ENCODE assay signal across 26 cellular contexts in the genomic region with DNA sequence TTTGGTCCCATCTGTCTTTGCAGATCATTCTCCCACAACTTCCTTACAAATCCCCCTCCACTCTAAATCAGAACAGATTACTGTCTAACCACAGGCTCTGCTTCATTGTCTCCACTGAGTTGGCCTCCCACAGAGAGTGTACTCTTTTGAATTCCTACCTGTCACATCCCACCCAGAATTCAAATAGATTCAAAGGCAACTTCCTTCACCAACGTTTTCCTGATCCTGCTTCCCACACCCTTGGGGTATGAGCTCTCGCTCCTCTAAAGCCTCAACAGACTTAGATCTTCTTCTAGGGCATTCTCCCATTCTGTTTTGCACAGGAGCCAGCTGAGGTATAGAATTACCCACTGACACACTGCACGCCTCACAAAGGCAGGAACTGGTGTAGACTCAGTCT.
"Had no signal": no experiment of that assay in that cellular context is flagged by ENCODE, and none has a peak within 500 bp of the region (broad histone marks: within the 10 kb centered on the region; RNA-seq: fewer than 3 reads in every experiment).

No MANE protein-coding gene starts in this region.

- H3K9me3 ChIP-seq: colonic mucosa, esophagus muscularis mucosa, gastroesophageal sphincter, heart right ventricle, neutrophil, right atrium auricular region, transverse colon, vagina had no signal

- H3K9me3 Mint-ChIP-seq: activated naive CD4-positive, alpha-beta T cell treated with anti-CD3 and anti-CD28 coated beads, Interleukin-2, amount 10 ng/mL, durations not matched to agents 7 days and 5 days; immature natural killer cell; naive thymus-derived CD8-positive, alpha-beta T cell; T-cell had no signal

- H3K27ac Mint-ChIP-seq: activated naive CD4-positive, alpha-beta T cell treated with anti-CD3 and anti-CD28 coated beads, Interleukin-2, amount 10 ng/mL, durations not matched to agents 7 days and 5 days; naive thymus-derived CD8-positive, alpha-beta T cell had no signal

- H3K4me3 ChIP-seq: colonic mucosa, esophagus muscularis mucosa, gastroesophageal sphincter, heart right ventricle, right atrium auricular region, transverse colon, vagina had no signal

- H3K4me1 ChIP-seq: colonic mucosa, right atrium auricular region, transverse colon had no signal

- H3K4me3 Mint-ChIP-seq: activated naive CD4-positive, alpha-beta T cell treated with anti-CD3 and anti-CD28 coated beads, Interleukin-2, amount 10 ng/mL, durations not matched to agents 7 days and 5 days; immature natural killer cell; naive thymus-derived CD8-positive, alpha-beta T cell; T-cell had no signal

- H3K36me3 ChIP-seq: brain microvascular endothelial cell, colonic mucosa, neutrophil had no signal

- H3K36me3 Mint-ChIP-seq: activated naive CD4-positive, alpha-beta T cell treated with anti-CD3 and anti-CD28 coated beads, Interleukin-2, amount 10 ng/mL, durations not matched to agents 7 days and 5 days; immature natural killer cell; naive thymus-derived CD8-positive, alpha-beta T cell; T-cell had no signal

- ATAC-seq: gastroesophageal sphincter; heart right ventricle; naive thymus-derived CD8-positive, alpha-beta T cell; stimulated activated naive CD8-positive, alpha-beta T cell treated with anti-CD3 and anti-CD28 coated beads, Interleukin-15, Interleukin-2, amounts not matched to agents 100 U/mL and 50 U/mL, for 24 hours; T-cell had no signal

- H3K27me3 ChIP-seq: brain microvascular endothelial cell, colonic mucosa, esophagus muscularis mucosa, gastroesophageal sphincter, heart right ventricle, neutrophil, right atrium auricular region, transverse colon, vagina had no signal

- DNase-seq: activated CD4-positive, CD25-positive, alpha-beta regulatory T cell treated with anti-CD3 and anti-CD28 coated beads, Interleukin-2, amount 50 U/mL, for 72 hours; activated CD8-positive, alpha-beta memory T cell treated with anti-CD3 and anti-CD28 coated beads for 24 hours; activated CD8-positive, alpha-beta memory T cell treated with anti-CD3 and anti-CD28 coated beads, Interleukin-2, amount 50 U/mL, for 48 hours; activated effector memory CD4-positive, alpha-beta T cell treated with Interleukin-2 at 50 U/mL for 16 hours; activated naive CD4-positive, alpha-beta T cell treated with anti-CD3 and anti-CD28 coated beads, Interleukin-2, amount 10 ng/mL, durations not matched to agents 7 days and 5 days; activated T-cell treated with anti-CD3 and anti-CD28 coated beads, Interleukin-2, amount 50 U/mL, for 48 hours; aorta; brain microvascular endothelial cell; central memory CD4-positive, alpha-beta T cell; colonic mucosa; heart right ventricle; immature natural killer cell; mesenchymal stem cell; naive thymus-derived CD8-positive, alpha-beta T cell; posterior cingulate gyrus; stimulated activated CD4-positive, alpha-beta T cell treated with anti-CD3 and anti-CD28 coated beads, Interleukin-12 subunit alpha, Interleukin-12 subunit beta, amount 100 ng/mL, for 4 hours; stimulated activated CD4-positive, alpha-beta T cell treated with anti-CD3 and anti-CD28 coated beads, Interleukin-1b, Interleukin-23, amount 100 ng/mL, for 48 hours; stimulated activated naive CD8-positive, alpha-beta T cell treated with anti-CD3 and anti-CD28 coated beads, Interleukin-15, Interleukin-2, amounts not matched to agents 100 U/mL and 50 U/mL, for 24 hours; T-cell; T-helper 9 cell; transverse colon had no signal

- H3K27ac ChIP-seq: brain microvascular endothelial cell, colonic mucosa, esophagus muscularis mucosa, gastroesophageal sphincter, heart right ventricle, neutrophil, right atrium auricular region, transverse colon, vagina had no signal
